Comparison of ENCODE assay signal across 27 cellular contexts in the genomic region with DNA sequence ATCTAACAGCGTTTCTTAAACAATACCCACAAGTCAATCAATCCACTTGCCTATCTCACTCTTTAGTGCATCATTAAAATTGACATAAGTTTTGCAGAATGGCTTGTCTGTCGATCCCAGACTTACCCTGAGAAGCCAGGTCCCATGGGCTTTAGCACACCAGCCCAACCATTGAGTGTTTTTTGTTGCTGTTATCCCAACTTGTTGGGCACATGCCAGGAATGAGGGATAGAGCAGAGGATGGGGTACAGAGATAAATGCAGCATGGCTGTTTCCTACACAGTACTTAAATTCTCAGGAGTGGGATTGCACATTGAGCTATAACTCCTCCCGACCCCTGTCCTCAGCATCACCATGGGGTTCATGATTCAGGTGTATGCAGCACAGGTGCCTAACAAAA.
"Had no signal": no experiment of that assay in that cellular context is flagged by ENCODE, and none has a peak within 500 bp of the region (broad histone marks: within the 10 kb centered on the region; RNA-seq: fewer than 3 reads in every experiment).

No MANE protein-coding gene starts in this region.

- H3K4me2 ChIP-seq: KMS-11 had no signal

- H3K9ac ChIP-seq: KMS-11 had no signal

- H3K27ac ChIP-seq: KMS-11, WERI-Rb-1 had no signal

- FAIRE-seq: colon had no signal

- DNase-seq: activated CD4-positive, alpha-beta memory T cell treated with anti-CD3 and anti-CD28 coated beads, Interleukin-2, amount 10 ng/mL, durations not matched to agents 7 days and 5 days; activated CD4-positive, alpha-beta T cell treated with anti-CD3 and anti-CD28 coated beads for 1 hour; activated CD4-positive, alpha-beta T cell treated with anti-CD3 and anti-CD28 coated beads for 48 hours; activated CD4-positive, CD25-positive, alpha-beta regulatory T cell; activated CD8-positive, alpha-beta memory T cell treated with anti-CD3 and anti-CD28 coated beads for 24 hours; activated CD8-positive, alpha-beta memory T cell treated with anti-CD3 and anti-CD28 coated beads, Interleukin-2, amount 10 ng/mL, durations not matched to agents 7 days and 5 days; activated CD8-positive, alpha-beta memory T cell treated with anti-CD3 and anti-CD28 coated beads, Interleukin-2, amount 50 U/mL, for 48 hours; activated effector memory CD4-positive, alpha-beta T cell treated with Interleukin-2 at 50 U/mL for 16 hours; activated naive CD4-positive, alpha-beta T cell treated with anti-CD3 and anti-CD28 coated beads, Interleukin-2, amount 10 ng/mL, durations not matched to agents 7 days and 5 days; activated naive CD8-positive, alpha-beta T cell treated with anti-CD3 and anti-CD28 coated beads, Interleukin-2, amount 50 U/mL, for 24 hours; activated T-cell treated with anti-CD3 and anti-CD28 coated beads, Interleukin-2, amount 50 U/mL, for 48 hours; anterior cingulate cortex; central memory CD4-positive, alpha-beta T cell; NCI-H1092 treated with DMSO at 0.1 percent for 48 hours; NCI-H1417; NCI-H146; NCI-H187; NCI-H2029 treated with DMSO at 0.1 percent for 48 hours; NCI-H2227 treated with DMSO at 0.1 percent for 48 hours; NCI-H524 treated with DMSO at 0.1 percent for 48 hours; NCI-H748 treated with DMSO at 0.1 percent for 48 hours; OCI-M1; Right ventricle myocardium superior; T1000; WERI-Rb-1 had no signal
